ENCODE assay signal across 6 cellular contexts in genomic region chr7:143712381-143712780, GRCh38. TPM values are rescaled to one million over a fixed set of nuclear protein-coding genes. Genes with fewer than 3 reads are reported as not detected.
"Had no signal": no experiment of that assay in that cellular context is flagged by ENCODE, and none has a peak within 500 bp of the region (broad histone marks: within the 10 kb centered on the region; RNA-seq: fewer than 3 reads in every experiment).

No MANE protein-coding gene starts in this region.

RNA-seq across cellular contexts. Expression of gene CTAGE6, which starts 45.1 kb away (rescaled TPM):
- total RNA-seq: colonic mucosa, endodermal cell, psoas muscle had no signal
- polyA plus RNA-seq: mammary epithelial cell; naive thymus-derived CD4-positive, alpha-beta T cell; psoas muscle; urinary bladder had no signal
